Comparison of ENCODE assay signal across 8 cellular contexts in the genomic region with DNA sequence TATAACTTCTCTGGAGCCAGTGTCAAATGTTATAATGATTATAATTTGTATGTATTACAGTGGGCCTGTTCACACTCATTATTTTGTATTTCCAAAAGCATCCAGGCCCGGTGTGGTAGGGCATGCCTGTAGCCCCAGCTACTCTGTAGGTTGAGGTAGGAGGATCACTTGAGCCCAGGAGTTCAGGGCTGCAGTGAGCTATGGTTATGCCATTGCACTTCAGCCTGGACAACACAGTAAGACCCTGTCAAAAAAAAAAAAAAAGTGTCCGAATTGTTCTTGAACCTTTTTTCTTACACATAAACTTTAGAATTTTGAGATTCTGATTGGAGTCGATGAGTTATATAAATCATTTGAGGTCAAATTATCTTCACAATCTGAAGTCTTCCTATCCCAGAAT. TPM values are rescaled to one million over a fixed set of nuclear protein-coding genes. Genes with fewer than 3 reads are reported as not detected.
A peak's percentile ranks its signal among the peaks of the same experiment; 100 is the strongest.
DNase-seq lines count a peak whose midpoint lies in the region; TF ChIP-seq lines count a peak whose summit lies in the region.

No MANE protein-coding gene starts in this region.

- no peak for TF ChIP-seq POLR2A in breast epithelium (IDR thresholded peaks at IDR 0.05)

- H3K4me3 ChIP-seq in A673 (ENCODE audit: low read depth, low read length, poor library complexity, severe bottlenecking) (peak overlapping the region; percentile 68), HUES48 (ENCODE audit: low read depth, low read length) (peak overlapping the region; percentile 89), breast epithelium (peak overlapping the region; percentile 72 to 86 (median 74)), mucosa of rectum (ENCODE audit: low read length in 2 of 2) (peak overlapping the region; percentile 83 to 90)

- H3K27ac ChIP-seq in A673 (ENCODE audit: low read depth, low read length, poor library complexity, severe bottlenecking) (no peak overlapping the region), HUES48 (ENCODE audit: low read depth, low read length) (peak overlapping the region; percentile 96), breast epithelium (no peak overlapping the region), mucosa of rectum (ENCODE audit: low read depth in 2 of 2, low read length in 2 of 2) (no peak overlapping the region)

- no peak for TF ChIP-seq CTCF in A673 (conservative IDR thresholded peaks at IDR 0.05; ENCODE audit: low read depth, low read length)
- TF ChIP-seq CTCF in breast epithelium (IDR thresholded peaks at IDR 0.05), result no peak

- CTCF ChIA-PET in A673 (lab: Charles Lee), result interaction anchor here (0.5 kb wide), 1 partner anchor 111 kb away, joined by 8 read pairs; no protein-coding TSS in a partner anchor

- H3K4me1 ChIP-seq in A673 (ENCODE audit: insufficient read depth, low read length, poor library complexity, severe bottlenecking), result no peaks in the 10 kb centered on the region
- H3K4me1 ChIP-seq in HUES48 (ENCODE audit: control insufficient read depth, insufficient read depth, low read length), result no peaks in the 10 kb centered on the region
- H3K4me1 ChIP-seq in breast epithelium, result no peaks in the 10 kb centered on the region
- peaks cover 0 to 3% of the 10 kb centered on the region in 2 donors for H3K4me1 ChIP-seq in mucosa of rectum (ENCODE audit: control insufficient read depth in 2 of 2, insufficient read depth in 2 of 2, low read length in 2 of 2)

- intact Hi-C loops in A673 (cut with micrococcal nuclease; ENCODE audit: unreplicated experiment), result no loop called here
- intact Hi-C loops in breast epithelium (cut with DNase I; ENCODE audit: low total_unique reads), result no loop called here

- DNase-seq in A673 (ENCODE audit: low spot score) (no peak), breast epithelium (ENCODE audit: low spot score in 2 of 2) (no peak), KG1 (lab: John Stamatoyannopoulos, UW) (no peak), nucleus accumbens (lab: John Stamatoyannopoulos, UW) (no peak), OCI-M1 (lab: John Stamatoyannopoulos, UW) (no peak)
- DNase-seq in effector CD8-positive, alpha-beta T cell (lab: John Stamatoyannopoulos, UW), result no peak

- H3K36me3 ChIP-seq in A673 (ENCODE audit: insufficient read depth, low read length, poor library complexity, severe bottlenecking), result peaks cover 41% of the 10 kb centered on the region
- peaks cover 41% of the 10 kb centered on the region for H3K36me3 ChIP-seq in HUES48 (ENCODE audit: control insufficient read depth, insufficient read depth, low read length)
- peaks cover 10% of the 10 kb centered on the region for H3K36me3 ChIP-seq in breast epithelium
- H3K36me3 ChIP-seq in mucosa of rectum (ENCODE audit: control insufficient read depth in 2 of 2, insufficient read depth in 2 of 2, low read length in 2 of 2), result peaks cover 23 to 26% of the 10 kb centered on the region in 2 donors

- H3K9ac ChIP-seq in HUES48 (ENCODE audit: low read depth, low read length), result no peak overlapping the region
- no peak overlapping the region for H3K9ac ChIP-seq in mucosa of rectum (ENCODE audit: low read depth in 1 of 2, low read length in 2 of 2)

- no peaks in the 10 kb centered on the region for H3K27me3 ChIP-seq in A673 (replicated peaks; ENCODE audit: insufficient read depth, low read depth, low read length, poor library complexity)
- H3K27me3 ChIP-seq in HUES48 (ENCODE audit: control insufficient read depth, insufficient read depth, low read length), result no peaks in the 10 kb centered on the region
- no peaks in the 10 kb centered on the region for H3K27me3 ChIP-seq in breast epithelium
- no peaks in the 10 kb centered on the region for H3K27me3 ChIP-seq in mucosa of rectum (ENCODE audit: control insufficient read depth in 2 of 2, insufficient read depth in 2 of 2, low read length in 2 of 2)

- POLR2A ChIA-PET in A673 (lab: Charles Lee; ENCODE audit: low non-redundant PET), result no interaction called here

- BruUV-seq in A673 (replicated peaks; lab: Mats Ljungman, UMichigan), result no TSS peak

- H3K9me3 ChIP-seq in A673 (ENCODE audit: low read depth, low read length, poor library complexity, severe bottlenecking), result peaks cover 68% of the 10 kb centered on the region
- H3K9me3 ChIP-seq in HUES48 (ENCODE audit: control insufficient read depth, insufficient read depth, low read length), result peaks cover 65% of the 10 kb centered on the region
- peaks cover 49 to 57% of the 10 kb centered on the region in 2 donors for H3K9me3 ChIP-seq in breast epithelium
- H3K9me3 ChIP-seq in mucosa of rectum (ENCODE audit: control insufficient read depth in 2 of 2, low read length in 2 of 2), result peaks cover 31 to 36% of the 10 kb centered on the region in 2 donors

RNA-seq across cellular contexts. Expression of gene ZNF84, which starts 1.0 kb away (rescaled TPM):
- total RNA-seq in A673 (2021), result 35.5 and 40.4 TPM in 2 replicates
- total RNA-seq in breast epithelium, result 10 to 100 TPM; 25.0 to 61.0 (median 29.2) TPM

RNA-seq across cellular contexts. Expression of gene ZNF140, which starts 42.4 kb away (rescaled TPM):
- total RNA-seq in A673 (2021), result 14.9 and 16.7 TPM in 2 replicates
- total RNA-seq in breast epithelium, result 10 to 100 TPM in 2 of 3 donors, 1 to 10 TPM in 1; 9.3 to 34.5 (median 22.3) TPM

RNA-seq across cellular contexts. Expression of gene ZNF26, which starts 52.1 kb away (rescaled TPM):
- 16.0 and 17.1 TPM in 2 replicates for total RNA-seq in A673 (2021)
- 10 to 100 TPM; 12.0 to 19.6 (median 19.0) TPM for total RNA-seq in breast epithelium
